Comparison of ENCODE assay signal across 19 cellular contexts in the genomic region with DNA sequence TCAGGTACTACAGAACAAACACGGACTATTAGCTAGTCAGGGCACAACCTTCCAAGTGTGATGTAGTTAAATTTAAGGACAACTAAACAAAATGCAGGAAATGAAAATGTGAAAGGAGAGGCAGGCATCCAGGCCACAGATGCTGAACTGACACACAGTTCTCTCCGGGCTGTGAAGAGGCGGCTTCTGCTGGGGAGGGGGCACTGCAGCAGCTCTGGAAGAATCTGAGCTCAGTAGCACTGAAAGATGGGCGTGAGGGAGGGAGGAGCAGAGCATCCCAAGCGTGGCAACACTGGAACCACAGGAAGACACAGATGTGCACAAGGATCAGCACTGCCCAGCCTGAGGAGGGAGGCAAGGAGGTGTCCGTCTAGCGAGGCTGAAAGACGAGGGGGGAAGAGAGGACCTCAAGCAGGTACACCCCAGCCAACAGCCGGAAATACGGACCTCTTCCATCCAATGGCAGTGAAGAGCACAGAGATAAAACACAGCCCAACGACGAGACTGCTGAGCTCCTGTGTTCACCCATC. TPM values are rescaled to one million over a fixed set of nuclear protein-coding genes. Genes with fewer than 3 reads are reported as not detected.
DNase-seq lines count a peak whose midpoint lies in the region; ATAC-seq and TF ChIP-seq lines count a peak whose summit lies in the region.
"Had no signal": no experiment of that assay in that cellular context is flagged by ENCODE, and none has a peak within 500 bp of the region (broad histone marks: within the 10 kb centered on the region; RNA-seq: fewer than 3 reads in every experiment).

No MANE protein-coding gene starts in this region.

- no peaks in the 10 kb centered on the region for H3K27me3 Mint-ChIP-seq in activated T-cell treated with anti-CD3 and anti-CD28 coated beads, Interleukin-2, amount 50 U/mL, for 72 hours (ENCODE audit: low read depth)
- H3K27me3 Mint-ChIP-seq in H9 (ENCODE audit: low read depth): no peaks in the 10 kb centered on the region
- H3K27me3 Mint-ChIP-seq in dendritic cell treated with granulocyte-macrophage colony-stimulating factor and Interleukin-4, amounts not matched to agents 40 ng/mL and 50 ng/mL, for 4 days: no peaks in the 10 kb centered on the region
- no peaks in the 10 kb centered on the region for H3K27me3 Mint-ChIP-seq in osteocyte (ENCODE audit: unreplicated experiment)
- H3K27me3 Mint-ChIP-seq: activated CD4-positive, alpha-beta memory T cell treated with anti-CD3 and anti-CD28 coated beads for 36 hours had no signal

- H3K9ac ChIP-seq in H9 (ENCODE audit: extremely low read depth, insufficient read length, low read length): no peak overlapping the region

- H2BK20ac ChIP-seq in H9 (ENCODE audit: low read depth, low read length, poor library complexity, severe bottlenecking): no peak overlapping the region

- no peak overlapping the region for H2AFZ ChIP-seq in H9 (ENCODE audit: low read length)

- H4K91ac ChIP-seq in H9 (ENCODE audit: insufficient read length, low read depth, low read length): no peak overlapping the region

- no peak overlapping the region for H3K4me3 Mint-ChIP-seq in activated T-cell treated with anti-CD3 and anti-CD28 coated beads, Interleukin-2, amount 50 U/mL, for 72 hours
- H3K4me3 Mint-ChIP-seq in H9: no peak overlapping the region
- H3K4me3 Mint-ChIP-seq in dendritic cell treated with granulocyte-macrophage colony-stimulating factor and Interleukin-4, amounts not matched to agents 40 ng/mL and 50 ng/mL, for 4 days: no peak overlapping the region
- H3K4me3 Mint-ChIP-seq in osteocyte (ENCODE audit: unreplicated experiment): no peak overlapping the region
- H3K4me3 Mint-ChIP-seq: activated CD4-positive, alpha-beta memory T cell treated with anti-CD3 and anti-CD28 coated beads for 36 hours; T-helper 1 cell treated with Interleukin-12 subunit alpha and Interleukin-12 subunit beta and Interleukin-4 antibody, amounts not matched to agents 30 μg/mL and 1 μg/mL, for 36 hours had no signal

- H2BK5ac ChIP-seq in H9 (ENCODE audit: insufficient read length, low read length): no peak overlapping the region

- no peaks in the 10 kb centered on the region for H3K9me3 Mint-ChIP-seq in activated T-cell treated with anti-CD3 and anti-CD28 coated beads, Interleukin-2, amount 50 U/mL, for 72 hours
- H3K9me3 Mint-ChIP-seq in H9 (no peaks in the 10 kb centered on the region), osteocyte (ENCODE audit: unreplicated experiment) (no peaks in the 10 kb centered on the region)
- H3K9me3 Mint-ChIP-seq in dendritic cell treated with granulocyte-macrophage colony-stimulating factor and Interleukin-4, amounts not matched to agents 40 ng/mL and 50 ng/mL, for 4 days: no peaks in the 10 kb centered on the region
- H3K9me3 Mint-ChIP-seq: activated CD4-positive, alpha-beta memory T cell treated with anti-CD3 and anti-CD28 coated beads for 36 hours; T-helper 1 cell treated with Interleukin-12 subunit alpha and Interleukin-12 subunit beta and Interleukin-4 antibody, amounts not matched to agents 30 μg/mL and 1 μg/mL, for 36 hours had no signal

- H3K4me1 Mint-ChIP-seq in activated T-cell treated with anti-CD3 and anti-CD28 coated beads, Interleukin-2, amount 50 U/mL, for 72 hours (ENCODE audit: low read depth): peaks cover 52% of the 10 kb centered on the region
- H3K4me1 Mint-ChIP-seq in H9: peaks cover 5 to 6% of the 10 kb centered on the region in 2 experiments; a peak in 1 of 4 replicates
- peaks cover 69% of the 10 kb centered on the region for H3K4me1 Mint-ChIP-seq in dendritic cell treated with granulocyte-macrophage colony-stimulating factor and Interleukin-4, amounts not matched to agents 40 ng/mL and 50 ng/mL, for 4 days (ENCODE audit: low read depth)
- H3K4me1 Mint-ChIP-seq in osteocyte (ENCODE audit: unreplicated experiment): peaks cover 16% of the 10 kb centered on the region

- no peak overlapping the region for H3K27ac ChIP-seq in H9 (ENCODE audit: insufficient read length, low read depth, low read length)
- H3K27ac ChIP-seq: A549, lower lobe of right lung, sigmoid colon had no signal

- H3K4me2 ChIP-seq in H9 (ENCODE audit: insufficient read depth, insufficient read length, low read length): no peak overlapping the region
- H3K4me2 ChIP-seq: A549 had no signal

- H3K27me3 ChIP-seq in H9 (ENCODE audit: insufficient read depth, low read length): no peaks in the 10 kb centered on the region
- H3K27me3 ChIP-seq: sigmoid colon had no signal

- H3K4me1 ChIP-seq in H9 (ENCODE audit: insufficient read depth, low read length): no peaks in the 10 kb centered on the region

- peaks cover 12% of the 10 kb centered on the region; the same call in 1 of the 2 replicates for H3K79me2 ChIP-seq in H9 (ENCODE audit: insufficient read depth, low read length)

- no peak overlapping the region for H2BK15ac ChIP-seq in H9 (ENCODE audit: low read depth, low read length)

- no peaks in the 10 kb centered on the region for H3K23me2 ChIP-seq in H9 (ENCODE audit: insufficient read length, low read depth, low read length, poor library complexity, severe bottlenecking)

- H3T11ph ChIP-seq in H9 (ENCODE audit: low read length): no peak overlapping the region

- no peak for DNase-seq in activated T-cell treated with anti-CD3 and anti-CD28 coated beads, Interleukin-2, amount 50 U/mL, for 72 hours
- DNase-seq in activated T-cell treated with anti-CD3 and anti-CD28 coated beads, Interleukin-2, amount 50 U/mL, for 1 hour: no peak
- DNase-seq in H9: no peak
- DNase-seq in osteocyte (ENCODE audit: extremely low spot score, unreplicated experiment): no peak
- DNase-seq in NCI-H146 (lab: John Stamatoyannopoulos, UW): no peak
- no peak for DNase-seq in DMS114 treated with DMSO at 0.1 percent for 48 hours (lab: John Stamatoyannopoulos, UW; ENCODE audit: unreplicated experiment)
- DNase-seq: activated CD4-positive, alpha-beta memory T cell treated with anti-CD3 and anti-CD28 coated beads for 36 hours; C1 segment of cervical spinal cord; DMS53; lower lobe of right lung; NCI-H187; PC-3; sigmoid colon had no signal

- no peak overlapping the region for H3K4ac ChIP-seq in H9 (ENCODE audit: low read depth, low read length)

- no peak overlapping the region for H2AK5ac ChIP-seq in H9 (ENCODE audit: insufficient read length, low read length)

- WGBS in H9 (ENCODE audit: extremely low coverage, insufficient read length, low lambda C conversion rate): no CpG with 5 or more reads among the region's 12 CpGs

- peak overlapping the region; percentile 30 for H3K27ac Mint-ChIP-seq in activated T-cell treated with anti-CD3 and anti-CD28 coated beads, Interleukin-2, amount 50 U/mL, for 72 hours
- peak overlapping the region in 2 of 3 experiments; percentile 7 to 33; a peak in 3 of 7 replicates for H3K27ac Mint-ChIP-seq in H9
- peak overlapping the region; percentile 50 for H3K27ac Mint-ChIP-seq in dendritic cell treated with granulocyte-macrophage colony-stimulating factor and Interleukin-4, amounts not matched to agents 40 ng/mL and 50 ng/mL, for 4 days
- H3K27ac Mint-ChIP-seq in osteocyte (ENCODE audit: unreplicated experiment): peak overlapping the region; percentile 33
- H3K27ac Mint-ChIP-seq: activated CD4-positive, alpha-beta memory T cell treated with anti-CD3 and anti-CD28 coated beads for 36 hours; T-helper 1 cell treated with Interleukin-12 subunit alpha and Interleukin-12 subunit beta and Interleukin-4 antibody, amounts not matched to agents 30 μg/mL and 1 μg/mL, for 36 hours had no signal

- H2BK120ac ChIP-seq in H9 (ENCODE audit: low read depth, low read length, poor library complexity, severe bottlenecking): no peak overlapping the region

- H3K9me3 ChIP-seq in H9 (ENCODE audit: control insufficient read depth, low read depth, low read length): no peaks in the 10 kb centered on the region
- H3K9me3 ChIP-seq: A549, lower lobe of right lung, sigmoid colon had no signal

- H3K23ac ChIP-seq in H9 (ENCODE audit: insufficient read length, low read depth, low read length): no peak overlapping the region

- no peak overlapping the region; the same call in 1 of the 2 replicates for H3K14ac ChIP-seq in H9 (ENCODE audit: insufficient read depth, low read length)

- H3K79me1 ChIP-seq in H9 (ENCODE audit: insufficient read depth, low read depth, low read length, poor library complexity, severe bottlenecking): peaks cover 5% of the 10 kb centered on the region

- no peak for TF ChIP-seq CTCF in H9 (conservative IDR thresholded peaks at IDR 0.05)
- no peak for TF ChIP-seq CTCF in osteocyte (IDR thresholded peaks at IDR 0.05)

- no peak overlapping the region for H4K5ac ChIP-seq in H9 (ENCODE audit: insufficient read length, low read depth, low read length)

- no peak overlapping the region for H2BK12ac ChIP-seq in H9 (ENCODE audit: insufficient read length, low read depth, low read length)

- H3K18ac ChIP-seq in H9 (ENCODE audit: insufficient read length, low read depth, low read length): no peak overlapping the region

- no peak for ATAC-seq in activated T-cell treated with anti-CD3 and anti-CD28 coated beads, Interleukin-2, amount 50 U/mL, for 72 hours (replicated peaks in 1 of 2)
- no peak for ATAC-seq in HG03175 (IDR thresholded peaks at IDR 0.05; ENCODE audit: unreplicated experiment)
- ATAC-seq: A549, K562, lower lobe of right lung, PC-3 had no signal

- H3K36me3 Mint-ChIP-seq in activated T-cell treated with anti-CD3 and anti-CD28 coated beads, Interleukin-2, amount 50 U/mL, for 72 hours (ENCODE audit: insufficient read depth in 2 of 2): peaks cover 4 to 6% of the 10 kb centered on the region in 2 donors
- H3K36me3 Mint-ChIP-seq in H9 (ENCODE audit: insufficient read depth in 1 of 3, low read depth in 3 of 3) (peaks cover 0 to 16% (median 0%) of the 10 kb centered on the region in 3 experiments; a peak in 4 of 7 replicates), osteocyte (ENCODE audit: unreplicated experiment) (peaks cover 10% of the 10 kb centered on the region)
- H3K36me3 Mint-ChIP-seq in dendritic cell treated with granulocyte-macrophage colony-stimulating factor and Interleukin-4, amounts not matched to agents 40 ng/mL and 50 ng/mL, for 4 days (ENCODE audit: low read depth): peaks cover 61% of the 10 kb centered on the region

- no peaks in the 10 kb centered on the region for H4K20me1 ChIP-seq in H9 (ENCODE audit: control insufficient read depth, insufficient read depth, insufficient read length)

- intact Hi-C loops in dendritic cell treated with granulocyte-macrophage colony-stimulating factor and Interleukin-4, amounts not matched to agents 40 ng/mL and 50 ng/mL, for 4 days (cut with micrococcal nuclease): no loop called here

- no peak overlapping the region for H4K8ac ChIP-seq in H9 (replicated peaks; ENCODE audit: insufficient read length, low read depth, low read length)

- no peak overlapping the region for H3K56ac ChIP-seq in H9 (ENCODE audit: insufficient read length, low read depth, low read length)

RNA-seq across cellular contexts. Expression of gene MBTPS1, which starts 11.4 kb away (rescaled TPM):
- total RNA-seq in activated T-cell treated with anti-CD3 and anti-CD28 coated beads, Interleukin-2, amount 50 U/mL, for 72 hours: 10 to 100 TPM; 36.6 to 42.0 TPM
- total RNA-seq in H9 (2021) (46.8 and 48.7 TPM in 2 replicates), osteocyte (130 and 136 TPM in 2 replicates)

RNA-seq across cellular contexts. Expression of gene HSDL1, which starts 39.6 kb away (rescaled TPM):
- 10 to 100 TPM; 13.0 to 14.6 TPM for total RNA-seq in activated T-cell treated with anti-CD3 and anti-CD28 coated beads, Interleukin-2, amount 50 U/mL, for 72 hours
- 34.2 and 38.2 TPM in 2 replicates for total RNA-seq in H9 (2021)
- 18.0 and 20.7 TPM in 2 replicates for total RNA-seq in osteocyte

RNA-seq across cellular contexts. Expression of gene DNAAF1, which starts 39.8 kb away (rescaled TPM):
- under 1 TPM in 1 of 2 donors, not detected in 1; 0.19 TPM for total RNA-seq in activated T-cell treated with anti-CD3 and anti-CD28 coated beads, Interleukin-2, amount 50 U/mL, for 72 hours
- 0.15 TPM in 1 of 2 replicates, not detected in the other for total RNA-seq in H9 (2021)
- total RNA-seq in osteocyte: not detected in 2 replicates
- total RNA-seq: activated CD4-positive, alpha-beta memory T cell treated with anti-CD3 and anti-CD28 coated beads for 36 hours; endothelial cell of umbilical vein; K562; PC-3 had no signal
